ENCODE assay signal across 8 cellular contexts in the genomic region with DNA sequence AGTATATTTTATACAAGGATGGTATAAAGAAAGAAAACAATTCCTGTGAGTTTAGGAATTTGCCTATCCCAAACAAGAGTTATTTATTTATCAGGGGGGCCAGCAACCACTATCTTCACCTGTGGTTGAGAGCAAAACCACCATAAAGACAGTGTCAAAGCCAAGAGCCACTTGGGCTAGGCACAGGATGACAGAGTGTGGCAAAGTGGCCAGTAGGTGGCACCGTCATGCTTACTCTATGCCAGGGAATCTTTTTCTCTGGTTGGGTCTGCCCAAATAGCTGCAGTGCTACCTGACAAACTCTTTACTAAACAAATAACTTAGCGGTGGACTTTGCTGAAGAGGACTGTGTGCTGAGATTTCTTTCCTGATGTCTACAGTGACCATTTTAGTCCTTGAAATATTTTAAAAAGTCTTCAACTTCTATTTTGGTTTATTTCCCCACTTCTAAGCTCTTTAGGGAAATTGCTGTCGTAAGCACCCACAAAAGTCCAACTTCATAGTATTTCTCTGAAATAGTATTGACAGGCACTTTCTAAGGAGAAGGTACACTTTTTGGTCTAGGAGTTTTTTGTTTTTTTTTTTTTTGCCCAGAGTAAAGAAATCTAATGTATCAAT.
DNase-seq lines count a peak whose midpoint lies in the region; ATAC-seq lines count a peak whose summit lies in the region.

No MANE protein-coding gene starts in this region.

- no peak overlapping the region for H4K8ac ChIP-seq in mesenchymal stem cell (ENCODE audit: low read length)

- WGBS in mesenchymal stem cell: 0% methylated on average over 1 of the region's 3 CpGs

- intact Hi-C loops in activated CD4-positive, alpha-beta memory T cell treated with anti-CD3 and anti-CD28 coated beads for 36 hours (cut with micrococcal nuclease): loop anchor here (1.0 to 10.0 kb wide), 4 partner anchors 201 to 877 kb away; partner anchors contain the start of gene RFX3

- H3K9me3 ChIP-seq in CD4-positive, CD25-positive, alpha-beta regulatory T cell (ENCODE audit: control insufficient read depth in 2 of 2, low read length in 2 of 2): no peaks in the 10 kb centered on the region
- H3K9me3 ChIP-seq in mesenchymal stem cell (ENCODE audit: control insufficient read depth, low read length): no peaks in the 10 kb centered on the region

- no peak overlapping the region for H3K4me3 ChIP-seq in CD4-positive, CD25-positive, alpha-beta regulatory T cell (ENCODE audit: low read depth, low read length)
- H3K4me3 ChIP-seq in mesenchymal stem cell (ENCODE audit: insufficient read depth in 1 of 2, low read depth in 1 of 2, low read length in 2 of 2): no peak overlapping the region

- no peak overlapping the region for H2BK120ac ChIP-seq in mesenchymal stem cell (ENCODE audit: low read depth, low read length)

- peaks cover 15% of the 10 kb centered on the region for H3K36me3 Mint-ChIP-seq in CD4-positive, CD25-positive, alpha-beta regulatory T cell
- H3K36me3 Mint-ChIP-seq in activated CD4-positive, alpha-beta memory T cell treated with anti-CD3 and anti-CD28 coated beads for 36 hours: peaks cover 6% of the 10 kb centered on the region

- no peak overlapping the region for H2AK5ac ChIP-seq in mesenchymal stem cell (ENCODE audit: low read length, severe bottlenecking)

- no peak overlapping the region for H3K14ac ChIP-seq in mesenchymal stem cell (ENCODE audit: low read length in 2 of 2)

- H2BK15ac ChIP-seq in mesenchymal stem cell (ENCODE audit: low read depth, poor library complexity, severe bottlenecking): no peak overlapping the region

- no peak overlapping the region for H3K4ac ChIP-seq in mesenchymal stem cell (ENCODE audit: low read depth in 1 of 2, low read length in 2 of 2)

- no peaks in the 10 kb centered on the region for H3K27me3 Mint-ChIP-seq in CD4-positive, CD25-positive, alpha-beta regulatory T cell
- no peaks in the 10 kb centered on the region for H3K27me3 Mint-ChIP-seq in activated CD4-positive, alpha-beta memory T cell treated with anti-CD3 and anti-CD28 coated beads for 36 hours

- POLR2A ChIA-PET in activated CD4-positive, alpha-beta memory T cell treated with anti-CD3 and anti-CD28 coated beads for 36 hours (lab: Charles Lee): interaction anchor here (1.0 kb wide), 1 partner anchor 286 kb away, joined by 3 read pairs; no protein-coding TSS in a partner anchor

- no peak overlapping the region for H2BK5ac ChIP-seq in mesenchymal stem cell (ENCODE audit: low read depth, low read length, poor library complexity, severe bottlenecking)

- H3K27ac Mint-ChIP-seq in CD4-positive, CD25-positive, alpha-beta regulatory T cell: no peak overlapping the region
- no peak overlapping the region for H3K27ac Mint-ChIP-seq in activated CD4-positive, alpha-beta memory T cell treated with anti-CD3 and anti-CD28 coated beads for 36 hours

- no peak overlapping the region for H3K18ac ChIP-seq in mesenchymal stem cell (ENCODE audit: low read depth in 1 of 2, low read length in 2 of 2)

- H3K9me3 Mint-ChIP-seq in CD4-positive, CD25-positive, alpha-beta regulatory T cell: no peaks in the 10 kb centered on the region
- no peaks in the 10 kb centered on the region for H3K9me3 Mint-ChIP-seq in activated CD4-positive, alpha-beta memory T cell treated with anti-CD3 and anti-CD28 coated beads for 36 hours

- no peak overlapping the region for H3K4me3 Mint-ChIP-seq in CD4-positive, CD25-positive, alpha-beta regulatory T cell
- no peak overlapping the region for H3K4me3 Mint-ChIP-seq in activated CD4-positive, alpha-beta memory T cell treated with anti-CD3 and anti-CD28 coated beads for 36 hours

- no peak overlapping the region for H4K91ac ChIP-seq in mesenchymal stem cell (ENCODE audit: low read length)

- no peak overlapping the region for H3K27ac ChIP-seq in CD4-positive, CD25-positive, alpha-beta regulatory T cell (ENCODE audit: insufficient read depth, low read length, poor library complexity, severe bottlenecking)
- no peak overlapping the region for H3K27ac ChIP-seq in mesenchymal stem cell (ENCODE audit: low read length, poor library complexity, severe bottlenecking)

- H3K27me3 ChIP-seq in CD4-positive, CD25-positive, alpha-beta regulatory T cell (ENCODE audit: control insufficient read depth, insufficient read depth, low read length): no peaks in the 10 kb centered on the region
- H3K27me3 ChIP-seq in mesenchymal stem cell (ENCODE audit: control insufficient read depth in 1 of 2, insufficient read depth in 1 of 2, low read length in 2 of 2): no peaks in the 10 kb centered on the region

- no peak overlapping the region for H3K4me2 ChIP-seq in mesenchymal stem cell (ENCODE audit: low read length, poor library complexity, severe bottlenecking)

- no peaks in the 10 kb centered on the region for H3K4me1 ChIP-seq in CD4-positive, CD25-positive, alpha-beta regulatory T cell (ENCODE audit: control insufficient read depth, insufficient read depth, low read length, poor library complexity, severe bottlenecking)
- H3K4me1 ChIP-seq in mesenchymal stem cell (ENCODE audit: control insufficient read depth, insufficient read depth, low read depth, low read length): peaks cover 2% of the 10 kb centered on the region

- peak; percentile 85 to 88 for ATAC-seq in CD4-positive, CD25-positive, alpha-beta regulatory T cell (ENCODE audit: low read depth in 2 of 2)
- ATAC-seq in GM19025 (IDR thresholded peaks at IDR 0.05; ENCODE audit: low read depth, unreplicated experiment): peak; percentile 80
- ATAC-seq in HG03159 (IDR thresholded peaks at IDR 0.05; ENCODE audit: unreplicated experiment): peak; percentile 92

- CTCF ChIA-PET in activated CD4-positive, alpha-beta memory T cell treated with anti-CD3 and anti-CD28 coated beads for 36 hours (lab: Charles Lee): interaction anchor here (0.6 to 5.8 kb wide), 23 partner anchors 15 to 1126 kb away, joined by 3 to 104 read pairs (median 3); no protein-coding TSS in a partner anchor

- peaks cover 0 to 7% (median 2%) of the 10 kb centered on the region in 4 donors for H3K4me1 Mint-ChIP-seq in CD4-positive, CD25-positive, alpha-beta regulatory T cell
- peaks cover 5% of the 10 kb centered on the region for H3K4me1 Mint-ChIP-seq in activated CD4-positive, alpha-beta memory T cell treated with anti-CD3 and anti-CD28 coated beads for 36 hours (ENCODE audit: low read depth)

- no peak overlapping the region for H2AFZ ChIP-seq in mesenchymal stem cell (ENCODE audit: low read depth, low read length)

- H3K36me3 ChIP-seq in CD4-positive, CD25-positive, alpha-beta regulatory T cell (ENCODE audit: control insufficient read depth, insufficient read depth, low read length): peaks cover 6% of the 10 kb centered on the region
- peaks cover 0 to 2% of the 10 kb centered on the region in 2 experiments for H3K36me3 ChIP-seq in mesenchymal stem cell (ENCODE audit: control insufficient read depth in 1 of 2, insufficient read depth in 2 of 2, low read depth in 1 of 2, low read length in 2 of 2)

- H2BK12ac ChIP-seq in mesenchymal stem cell (ENCODE audit: low read length in 2 of 2): no peak overlapping the region

- H3K23ac ChIP-seq in mesenchymal stem cell (ENCODE audit: low read length in 2 of 2): no peak overlapping the region

- H3K9ac ChIP-seq in mesenchymal stem cell (ENCODE audit: low read length): no peak overlapping the region

- peak; percentile 24 to 77 (median 51) for DNase-seq in CD4-positive, CD25-positive, alpha-beta regulatory T cell
- DNase-seq in NCI-H524 (lab: John Stamatoyannopoulos, UW) (peak; percentile 13 to 66), mesenchymal stem cell (peak; percentile 66)
- DNase-seq in activated CD4-positive, alpha-beta memory T cell treated with anti-CD3 and anti-CD28 coated beads for 36 hours: peak; percentile 78
- DNase-seq in effector CD8-positive, alpha-beta T cell (lab: John Stamatoyannopoulos, UW): peak; percentile 30
- peak; percentile 2 to 21 for DNase-seq in stimulated activated CD8-positive, alpha-beta memory T cell treated with anti-CD3 and anti-CD28 coated beads, Interleukin-2, amount 100 ng/mL, for 1 hour (ENCODE audit: low read depth in 2 of 2)

- H3K79me1 ChIP-seq in mesenchymal stem cell (replicated peaks; ENCODE audit: low read length, poor library complexity, severe bottlenecking): no peaks in the 10 kb centered on the region

Comparison
In these comparisons a context has a peak if more than half of its experiments do, and no peak if none do; other contexts are left out.
1. DNase-seq: peak in every context shown above with its lines; median percentile 78 in activated CD4-positive, alpha-beta memory T cell treated with anti-CD3 and anti-CD28 coated beads for 36 hours; 66 in mesenchymal stem cell; 51 in CD4-positive, CD25-positive, alpha-beta regulatory T cell; 40 in NCI-H524; 30 in effector CD8-positive, alpha-beta T cell; 12 in stimulated activated CD8-positive, alpha-beta memory T cell treated with anti-CD3 and anti-CD28 coated beads, Interleukin-2, amount 100 ng/mL, for 1 hour.